In the genomic region with DNA sequence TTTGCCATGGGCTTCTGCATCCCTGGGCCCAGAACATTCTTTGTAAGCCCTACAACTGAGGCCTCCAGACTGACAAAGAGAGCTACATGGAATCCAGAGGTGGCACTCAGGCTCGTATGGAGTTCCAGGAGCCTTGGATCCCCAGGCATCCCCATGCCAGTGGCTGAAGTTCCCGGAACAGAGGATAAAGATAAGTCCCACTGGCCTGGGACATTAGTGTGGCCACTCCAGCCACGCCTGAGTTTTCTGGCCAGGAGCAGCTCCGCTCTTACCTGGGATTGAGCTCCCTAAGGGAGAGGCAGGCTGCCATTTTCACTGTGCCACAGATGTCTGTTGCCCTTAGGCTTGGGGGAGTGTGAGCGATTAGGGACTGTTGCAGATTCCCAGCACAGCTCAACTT, we compare ENCODE assay signal across 24 cellular contexts.
"Had no signal": no experiment of that assay in that cellular context is flagged by ENCODE, and none has a peak within 500 bp of the region (broad histone marks: within the 10 kb centered on the region; RNA-seq: fewer than 3 reads in every experiment).

No MANE protein-coding gene starts in this region.

- H3K9me3 ChIP-seq: ascending aorta, body of pancreas had no signal

- H3K27ac Mint-ChIP-seq: activated CD8-positive, alpha-beta T cell treated with anti-CD3 and anti-CD28 coated beads, Interleukin-2, amount 10 ng/mL, durations not matched to agents 7 days and 5 days; activated naive CD4-positive, alpha-beta T cell treated with anti-CD3 and anti-CD28 coated beads, Interleukin-2, amount 50 U/mL, for 24 hours had no signal

- H3K27ac ChIP-seq: ascending aorta, body of pancreas had no signal

- H3K4me1 Mint-ChIP-seq: activated naive CD4-positive, alpha-beta T cell treated with anti-CD3 and anti-CD28 coated beads, Interleukin-2, amount 50 U/mL, for 24 hours; central memory CD8-positive, alpha-beta T cell had no signal

- H3K4me3 Mint-ChIP-seq: activated CD8-positive, alpha-beta T cell treated with anti-CD3 and anti-CD28 coated beads, Interleukin-2, amount 10 ng/mL, durations not matched to agents 7 days and 5 days; activated naive CD4-positive, alpha-beta T cell treated with anti-CD3 and anti-CD28 coated beads, Interleukin-2, amount 50 U/mL, for 24 hours; central memory CD8-positive, alpha-beta T cell had no signal

- FAIRE-seq: bronchial epithelial cell, RCC 7860 had no signal

- H3K27me3 Mint-ChIP-seq: activated naive CD4-positive, alpha-beta T cell treated with anti-CD3 and anti-CD28 coated beads, Interleukin-2, amount 50 U/mL, for 24 hours; central memory CD8-positive, alpha-beta T cell had no signal

- H3K4me3 ChIP-seq: ascending aorta, body of pancreas had no signal

- H3K36me3 ChIP-seq: ascending aorta had no signal

- H3K4me1 ChIP-seq: ascending aorta, body of pancreas had no signal

- ATAC-seq: activated CD4-positive, CD25-positive, alpha-beta regulatory T cell treated with anti-CD3 and anti-CD28 coated beads, Interleukin-2, amount 50 U/mL, for 24 hours; activated CD8-positive, alpha-beta T cell treated with anti-CD3 and anti-CD28 coated beads, Interleukin-2, amount 10 ng/mL, durations not matched to agents 7 days and 5 days; body of pancreas; PC-3 had no signal

- H3K9me3 Mint-ChIP-seq: activated naive CD4-positive, alpha-beta T cell treated with anti-CD3 and anti-CD28 coated beads, Interleukin-2, amount 50 U/mL, for 24 hours had no signal

- DNase-seq: activated CD4-positive, alpha-beta T cell treated with anti-CD3 and anti-CD28 coated beads for 48 hours; activated CD4-positive, alpha-beta T cell treated with anti-CD3 and anti-CD28 coated beads, Interleukin-2, amount 50 U/mL, for 4 hours; activated CD8-positive, alpha-beta memory T cell treated with anti-CD3 and anti-CD28 coated beads, Interleukin-2, amount 50 U/mL, for 48 hours; activated CD8-positive, alpha-beta T cell treated with anti-CD3 and anti-CD28 coated beads, Interleukin-2, amount 10 ng/mL, durations not matched to agents 7 days and 5 days; activated naive CD4-positive, alpha-beta T cell; activated T-cell treated with anti-CD3 and anti-CD28 coated beads, Interleukin-2, amount 50 U/mL, for 1 hour; body of pancreas; Kasumi-1; KBM-7; NCI-H1048; NCI-H146; NCI-H187 treated with DMSO at 0.1 percent for 48 hours; NCI-H2081 treated with DMSO at 0.1 percent for 48 hours; NCI-H446; NCI-H524; PC-3; SIG-M5; T-helper 1 cell had no signal

- H3K36me3 Mint-ChIP-seq: activated naive CD4-positive, alpha-beta T cell treated with anti-CD3 and anti-CD28 coated beads, Interleukin-2, amount 50 U/mL, for 24 hours had no signal

- H3K27me3 ChIP-seq: ascending aorta, body of pancreas had no signal
